1 cellular context compared by ENCODE assay signal in the genomic region with DNA sequence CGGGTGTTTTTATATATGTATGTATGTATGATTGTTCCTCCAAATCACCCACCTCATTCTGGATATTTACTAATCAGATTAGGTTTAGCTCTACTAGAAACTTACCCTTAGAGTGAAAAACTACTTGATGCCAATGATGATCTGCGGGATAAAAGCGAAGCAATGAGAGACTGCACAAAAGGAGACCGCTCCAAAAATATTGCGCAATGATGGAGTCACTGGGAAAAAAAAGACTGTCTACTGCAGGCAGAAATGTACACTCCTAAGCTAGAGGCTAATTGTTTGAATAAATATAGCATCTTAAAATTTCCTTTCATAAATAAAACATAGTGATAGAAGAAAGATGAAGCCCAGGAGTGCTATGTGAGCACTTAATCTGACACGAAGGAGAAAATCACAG.
TF ChIP-seq lines count a peak whose summit lies in the region.

No MANE protein-coding gene starts in this region.

TF ChIP-seq in HepG2, 621 proteins besides CTCF, POLR2A, EP300 and RAD21:
- TF ChIP-seq CEBPG (CRISPR knock-in tag; IDR thresholded peaks at IDR 0.05) (peak; percentile 88), CEBPB (IDR thresholded peaks at IDR 0.05; ENCODE audit: borderline replicate concordance, low read depth, low read length) (peak; percentile 98), TSC22D2 (CRISPR knock-in tag; IDR thresholded peaks at IDR 0.05; ENCODE audit: borderline replicate concordance) (no peak)
